In genomic region chr1:54377040-54377691, GRCh38 we compare ENCODE assay signal across 10 cellular contexts. TPM values are rescaled to one million over a fixed set of nuclear protein-coding genes. Genes with fewer than 3 reads are reported as not detected.
A peak's percentile ranks its signal among the peaks of the same experiment; 100 is the strongest.
DNase-seq lines count a peak whose midpoint lies in the region; ATAC-seq, FAIRE-seq and TF ChIP-seq lines count a peak whose summit lies in the region.
"Had no signal": no experiment of that assay in that cellular context is flagged by ENCODE, and none has a peak within 500 bp of the region (broad histone marks: within the 10 kb centered on the region; RNA-seq: fewer than 3 reads in every experiment).

No MANE protein-coding gene starts in this region.

- peak overlapping the region; percentile 32; the same call in 1 of the 3 replicates for H3K4me3 Mint-ChIP-seq in GM23338
- H3K4me3 Mint-ChIP-seq in activated CD8-positive, alpha-beta T cell treated with anti-CD3 and anti-CD28 coated beads for 36 hours = no peak overlapping the region

- peaks cover 18% of the 10 kb centered on the region for H3K36me3 Mint-ChIP-seq in GM23338 (ENCODE audit: low read depth)
- peaks cover 22% of the 10 kb centered on the region for H3K36me3 Mint-ChIP-seq in activated CD8-positive, alpha-beta T cell treated with anti-CD3 and anti-CD28 coated beads for 36 hours (ENCODE audit: low read depth)

- H3K79me2 ChIP-seq in GM23338 (replicated peaks; ENCODE audit: insufficient read depth) = peaks cover 97% of the 10 kb centered on the region
- peaks cover 3% of the 10 kb centered on the region for H3K79me2 ChIP-seq in HepG2 (ENCODE audit: insufficient read depth, low read length)

- no peak for TF ChIP-seq RAD21 in HepG2 (CRISPR knock-in tag; IDR thresholded peaks at IDR 0.05)

- no peak for TF ChIP-seq CTCF in AG10803 (conservative IDR thresholded peaks at IDR 0.05; ENCODE audit: low read length)
- no peak for TF ChIP-seq CTCF in GM23338 (conservative IDR thresholded peaks at IDR 0.05; ENCODE audit: low read depth in 2 of 2)
- TF ChIP-seq CTCF in activated CD8-positive, alpha-beta T cell treated with anti-CD3 and anti-CD28 coated beads for 36 hours (IDR thresholded peaks at IDR 0.05) = no peak
- no peak for TF ChIP-seq CTCF in HepG2 (CRISPR knock-in tag; IDR thresholded peaks at IDR 0.05)

- intact Hi-C loops in activated CD8-positive, alpha-beta T cell treated with anti-CD3 and anti-CD28 coated beads for 36 hours (cut with micrococcal nuclease) = no loop called here
- intact Hi-C loops in HepG2 (cut with micrococcal nuclease; ENCODE audit: unreplicated experiment) = no loop called here

- H3K27me3 ChIP-seq in GM23338 (ENCODE audit: insufficient read depth) (no peaks in the 10 kb centered on the region), HepG2 (ENCODE audit: control insufficient read depth in 1 of 2, insufficient read depth in 2 of 2, low read length in 2 of 2) (no peaks in the 10 kb centered on the region)
- H3K27me3 ChIP-seq: SJSA1 had no signal

- DNase-seq in AG10803 (ENCODE audit: low read depth) = peak; percentile 33
- no peak for DNase-seq in GM23338 (ENCODE audit: low spot score)
- no peak for DNase-seq in activated CD8-positive, alpha-beta T cell treated with anti-CD3 and anti-CD28 coated beads for 36 hours
- no peak for DNase-seq in HepG2 (ENCODE audit: low spot score)
- DNase-seq in NCI-H2107 treated with DMSO at 0.1 percent for 48 hours (lab: John Stamatoyannopoulos, UW; ENCODE audit: unreplicated experiment) = no peak
- no peak for DNase-seq in kidney glomerular epithelial cell (lab: John Stamatoyannopoulos, UW)
- DNase-seq: Caco-2 had no signal

- H3K4me3 ChIP-seq in AG10803 (ENCODE audit: low read length) (no peak overlapping the region), GM23338 (peak overlapping the region; percentile 42), HepG2 (replicated peaks in 1 of 3; ENCODE audit: insufficient read depth in 1 of 3, low read depth in 2 of 3, low read length in 3 of 3) (no peak overlapping the region; a peak in 1 of 6 replicates)
- H3K4me3 ChIP-seq: SJSA1 had no signal

- WGBS in HepG2 (ENCODE audit: low lambda C conversion rate) = 93% methylated on average over 2 of the region's 8 CpGs

- in situ Hi-C loops in HepG2 (cut with HindIII; ENCODE audit: extremely low pct_ligation_motif_present, low pct_unique_long_range_greater_than_20kb) = no loop called here

- H3K9me2 ChIP-seq in GM23338 (ENCODE audit: insufficient read depth) = no peaks in the 10 kb centered on the region

- ATAC-seq in GM23338 (no peak), HepG2 (peak; percentile 81), GM21825 (IDR thresholded peaks at IDR 0.05; ENCODE audit: unreplicated experiment) (no peak), HG03378 (IDR thresholded peaks at IDR 0.05; ENCODE audit: unreplicated experiment) (no peak)
- ATAC-seq in activated CD8-positive, alpha-beta T cell treated with anti-CD3 and anti-CD28 coated beads for 36 hours = no peak

- no peaks in the 10 kb centered on the region; the same call in 2 of the 3 replicates for H3K9me3 Mint-ChIP-seq in GM23338
- H3K9me3 Mint-ChIP-seq in activated CD8-positive, alpha-beta T cell treated with anti-CD3 and anti-CD28 coated beads for 36 hours = no peaks in the 10 kb centered on the region

- POLR2A ChIA-PET in activated CD8-positive, alpha-beta T cell treated with anti-CD3 and anti-CD28 coated beads for 36 hours (lab: Charles Lee) = interaction anchor here (0.7 to 1.7 kb wide), 7 partner anchors 8 to 92 kb away, joined by 3 to 7 read pairs (median 3); no protein-coding TSS in a partner anchor
- POLR2A ChIA-PET in HepG2 (lab: Yijun Ruan, JAX) = no interaction called here

- TF ChIP-seq EP300 in HepG2 (IDR thresholded peaks at IDR 0.05; ENCODE audit: low read depth in 2 of 2, low read length in 2 of 2) (no peak), HepG2 (CRISPR knock-in tag; IDR thresholded peaks at IDR 0.05; ENCODE audit: borderline replicate concordance) (no peak)

- no TSS peak for BruUV-seq in HepG2 (replicated peaks; lab: Mats Ljungman, UMichigan)

- peak overlapping the region; percentile 78 for H3K4me2 ChIP-seq in GM23338
- H3K4me2 ChIP-seq in HepG2 (ENCODE audit: low read depth, low read length) = peak overlapping the region; percentile 36

- peaks cover 17% of the 10 kb centered on the region for H3K27me3 Mint-ChIP-seq in GM23338 (ENCODE audit: insufficient read depth, low read depth, poor library complexity)
- H3K27me3 Mint-ChIP-seq in activated CD8-positive, alpha-beta T cell treated with anti-CD3 and anti-CD28 coated beads for 36 hours = no peaks in the 10 kb centered on the region

- H3K9me3 ChIP-seq in HepG2 (ENCODE audit: low read length) = no peaks in the 10 kb centered on the region
- H3K9me3 ChIP-seq: Caco-2, SJSA1 had no signal

- CTCF ChIA-PET in activated CD8-positive, alpha-beta T cell treated with anti-CD3 and anti-CD28 coated beads for 36 hours (lab: Charles Lee) = interaction anchor here (1.2 kb wide), 1 partner anchor 19 kb away, joined by 3 read pairs; no protein-coding TSS in a partner anchor
- CTCF ChIA-PET in HepG2 (lab: Yijun Ruan, JAX; ENCODE audit: low intra/inter-chr PET ratio, low total read pairs) = no interaction called here

- no peak overlapping the region for H2AFZ ChIP-seq in GM23338
- no peak overlapping the region for H2AFZ ChIP-seq in HepG2 (ENCODE audit: low read length)

- no peak for TF ChIP-seq POLR2A in HepG2 (IDR thresholded peaks at IDR 0.05; ENCODE audit: insufficient read depth in 1 of 2, low read depth in 2 of 2, low read length in 2 of 2)

- peak; percentile 8 for FAIRE-seq in HepG2 (lab: Jason Lieb, UNC)

- no peak overlapping the region; the same call in none of the 2 replicates for H3K9ac ChIP-seq in HepG2 (ENCODE audit: insufficient read depth, low read depth, low read length)

- no peaks in the 10 kb centered on the region for H3K36me3 ChIP-seq in GM23338 (ENCODE audit: insufficient read depth)
- peaks cover 3 to 5% of the 10 kb centered on the region in 2 experiments; a peak in 4 of 5 replicates for H3K36me3 ChIP-seq in HepG2 (replicated peaks in 1 of 2; ENCODE audit: control insufficient read depth in 1 of 2, insufficient read depth in 2 of 2, low read length in 2 of 2)

- H3F3A ChIP-seq in GM23338 (replicated peaks; ENCODE audit: low read depth) = peaks cover 14% of the 10 kb centered on the region

- peaks cover 83% of the 10 kb centered on the region for H3K4me1 ChIP-seq in GM23338 (ENCODE audit: insufficient read depth)
- H3K4me1 ChIP-seq in HepG2 (ENCODE audit: insufficient read depth, low read length) = peaks cover 35% of the 10 kb centered on the region
- H3K4me1 ChIP-seq: Caco-2 had no signal

- peak overlapping the region; percentile 98 for H3K27ac ChIP-seq in GM23338 (ENCODE audit: low read depth)
- H3K27ac ChIP-seq in HepG2 (ENCODE audit: extremely low read length, insufficient read depth, low read length) = peak overlapping the region; percentile 17
- H3K27ac ChIP-seq: SJSA1 had no signal

- peaks cover 89% of the 10 kb centered on the region for H3K4me1 Mint-ChIP-seq in GM23338
- peaks cover 87% of the 10 kb centered on the region for H3K4me1 Mint-ChIP-seq in activated CD8-positive, alpha-beta T cell treated with anti-CD3 and anti-CD28 coated beads for 36 hours (ENCODE audit: low read depth)

- H4K20me1 ChIP-seq in GM23338 (replicated peaks; ENCODE audit: insufficient read depth) = peaks cover 26% of the 10 kb centered on the region; the same call in 1 of the 2 replicates
- peaks cover 4% of the 10 kb centered on the region for H4K20me1 ChIP-seq in HepG2 (ENCODE audit: insufficient read depth, low read length)

- peak overlapping the region; percentile 85 for H3K27ac Mint-ChIP-seq in GM23338
- peak overlapping the region; percentile 49 for H3K27ac Mint-ChIP-seq in activated CD8-positive, alpha-beta T cell treated with anti-CD3 and anti-CD28 coated beads for 36 hours

TF ChIP-seq in HepG2, 621 proteins besides CTCF, POLR2A, EP300 and RAD21 (continues in another document):
- TF ChIP-seq SAP130 (CRISPR knock-in tag; IDR thresholded peaks at IDR 0.05; ENCODE audit: low read depth) (peak; percentile 26; the same call in 1 of the 2 replicates), ZNF17 (CRISPR knock-in tag; IDR thresholded peaks at IDR 0.05) (no peak), ZNF547 (CRISPR knock-in tag; IDR thresholded peaks at IDR 0.05) (no peak), TBP (CRISPR knock-in tag; IDR thresholded peaks at IDR 0.05) (no peak), NFKB2 (CRISPR knock-in tag; IDR thresholded peaks at IDR 0.05; ENCODE audit: borderline replicate concordance) (no peak), ZNF629 (CRISPR knock-in tag; conservative IDR thresholded peaks at IDR 0.05) (peak; percentile 58), RBM22 (optimal IDR thresholded peaks at IDR 0.05; ENCODE audit: low read length) (no peak), ZSCAN30 (CRISPR knock-in tag; IDR thresholded peaks at IDR 0.05) (no peak)

RNA-seq across cellular contexts. Expression of gene SSBP3, which starts 29.0 kb away (rescaled TPM):
- total RNA-seq in GM23338 (2014; rRNA removed; shearing (Covaris generic)) = 47.4 and 59.5 TPM in 2 replicates
- polyA plus RNA-seq in GM23338 (2016; fragmentation: Nextera tagmentation; extraction: Ambion mirVana) = 68.6 and 82.3 TPM in 2 replicates
- 10 to 100 TPM; 62.6 to 67.8 TPM for total RNA-seq in activated CD8-positive, alpha-beta T cell treated with anti-CD3 and anti-CD28 coated beads for 36 hours
- total RNA-seq in HepG2 (2016; rRNA removed; fragmentation: Illumina TruSeq; extraction: Trizol) = 7.5 and 8.5 TPM in 2 replicates
- total RNA-seq in HepG2 (2016; cell fraction: cytosol; rRNA removed; fragmentation: Illumina TruSeq; extraction: Trizol; ENCODE audit: low read depth) = 2.4 and 2.6 TPM in 2 replicates
- total RNA-seq in HepG2 (2016; cell fraction: insoluble cytoplasmic fraction; rRNA removed; fragmentation: Illumina TruSeq; extraction: Trizol) = 5.0 and 9.0 TPM in 2 replicates
- total RNA-seq in HepG2 (2016; cell fraction: membrane; rRNA removed; fragmentation: Illumina TruSeq; extraction: Trizol) = 6.8 and 7.0 TPM in 2 replicates
- total RNA-seq in HepG2 (2016; cell fraction: nucleus; rRNA removed; fragmentation: Illumina TruSeq; extraction: Trizol) = 5.3 and 6.3 TPM in 2 replicates
- polyA plus RNA-seq in HepG2 (2011; rRNA removed) = 17.6 and 19.0 TPM in 2 replicates
- 9.4 and 10.6 TPM in 2 replicates for polyA plus RNA-seq in HepG2 (2011; cell fraction: cytosol; rRNA removed)
- 24.9 and 30.2 TPM in 2 replicates for polyA plus RNA-seq in HepG2 (2011; cell fraction: nucleus; rRNA removed)
- 22.3 and 30.4 TPM in 2 replicates for polyA plus RNA-seq in HepG2 (2012)
- polyA plus RNA-seq in HepG2 (2016; cell fraction: cytosol; fragmentation: Illumina TruSeq; extraction: Trizol; ENCODE audit: low read depth) = 6.1 and 8.0 TPM in 2 replicates
- polyA plus RNA-seq in HepG2 (2016; cell fraction: insoluble cytoplasmic fraction; fragmentation: Illumina TruSeq; extraction: Trizol; ENCODE audit: low read depth) = 20.5 and 26.0 TPM in 2 replicates
- polyA plus RNA-seq in HepG2 (2016; cell fraction: membrane; fragmentation: Illumina TruSeq; extraction: Trizol; ENCODE audit: low read depth) = 15.7 and 18.4 TPM in 2 replicates
- polyA plus RNA-seq in HepG2 (2016; cell fraction: nucleus; fragmentation: Illumina TruSeq; extraction: Trizol; ENCODE audit: insufficient read depth, low read depth) = 25.5 and 27.3 TPM in 2 replicates
- 10.9 and 15.9 TPM in 2 replicates for polyA minus RNA-seq in HepG2 (2011; rRNA and poly(A)+ RNA removed; ENCODE audit: low replicate concordance)
- polyA minus RNA-seq in HepG2 (2011; cell fraction: cytosol; rRNA and poly(A)+ RNA removed) = 6.2 and 9.2 TPM in 2 replicates
- polyA minus RNA-seq in HepG2 (2011; cell fraction: nucleus; rRNA and poly(A)+ RNA removed) = 6.8 and 9.6 TPM in 2 replicates
